Comparison of ENCODE assay signal across 17 cellular contexts in genomic region chr14:60274448-60274847, GRCh38. TPM values are rescaled to one million over a fixed set of nuclear protein-coding genes. Genes with fewer than 3 reads are reported as not detected.
A peak's percentile ranks its signal among the peaks of the same experiment; 100 is the strongest.
DNase-seq lines count a peak whose midpoint lies in the region; ATAC-seq and TF ChIP-seq lines count a peak whose summit lies in the region.
"Had no signal": no experiment of that assay in that cellular context is flagged by ENCODE, and none has a peak within 500 bp of the region (broad histone marks: within the 10 kb centered on the region; RNA-seq: fewer than 3 reads in every experiment).

No MANE protein-coding gene starts in this region.

- H3K36me3 ChIP-seq in DOHH2 (ENCODE audit: control insufficient read depth, low read length) (peaks cover 37% of the 10 kb centered on the region), Karpas-422 (ENCODE audit: insufficient read depth, low read length) (peaks cover 7% of the 10 kb centered on the region; the same call in 1 of the 2 replicates), osteoblast (ENCODE audit: insufficient read depth, low read length) (no peaks in the 10 kb centered on the region)

- peaks cover 19% of the 10 kb centered on the region for H3K36me3 Mint-ChIP-seq in dendritic cell treated with granulocyte-macrophage colony-stimulating factor and Interleukin-4, amounts not matched to agents 40 ng/mL and 50 ng/mL, for 4 days (ENCODE audit: low read depth)

- H3K27me3 ChIP-seq in DOHH2 (ENCODE audit: control insufficient read depth, low read length) (no peaks in the 10 kb centered on the region), Karpas-422 (ENCODE audit: low read length) (no peaks in the 10 kb centered on the region), osteoblast (ENCODE audit: insufficient read depth, low read length) (no peaks in the 10 kb centered on the region)

- DNase-seq in Karpas-422 (peak; percentile 55), osteoblast (ENCODE audit: insufficient read length, low spot score, missing footprints) (peak; percentile 23), substantia nigra (lab: John Stamatoyannopoulos, UW) (no peak), AG08396 (ENCODE audit: low spot score) (no peak)
- DNase-seq: EL, H7, NCI-H1105 treated with DMSO at 0.1 percent for 48 hours, NCI-H1694, NCI-H2081 treated with DMSO at 0.1 percent for 48 hours, NCI-H510A, NCI-H774, RPMI8226 had no signal

- peaks cover 11% of the 10 kb centered on the region for H3F3A ChIP-seq in DOHH2 (ENCODE audit: control insufficient read depth, insufficient read depth)

- H3K4me2 ChIP-seq in DOHH2 (ENCODE audit: low read length): peak overlapping the region; percentile 75
- H3K4me2 ChIP-seq in Karpas-422 (ENCODE audit: low read depth, low read length, poor library complexity, severe bottlenecking): peak overlapping the region; percentile 68
- H3K4me2 ChIP-seq in osteoblast (ENCODE audit: insufficient read depth, low read length): no peak overlapping the region

- H3K9me2 ChIP-seq in DOHH2 (replicated peaks; ENCODE audit: control insufficient read depth, low read length) (no peaks in the 10 kb centered on the region), Karpas-422 (replicated peaks; ENCODE audit: insufficient read depth, low read length) (no peaks in the 10 kb centered on the region)

- H3K4me1 ChIP-seq in DOHH2 (ENCODE audit: control insufficient read depth, low read length) (peaks cover 60% of the 10 kb centered on the region), Karpas-422 (ENCODE audit: low read length) (peaks cover 56% of the 10 kb centered on the region), osteoblast (ENCODE audit: insufficient read depth, low read length) (no peaks in the 10 kb centered on the region)

- no peak overlapping the region for H3K4me3 Mint-ChIP-seq in dendritic cell treated with granulocyte-macrophage colony-stimulating factor and Interleukin-4, amounts not matched to agents 40 ng/mL and 50 ng/mL, for 4 days
- H3K4me3 Mint-ChIP-seq: CD14-positive monocyte had no signal

- H3K4me1 Mint-ChIP-seq in dendritic cell treated with granulocyte-macrophage colony-stimulating factor and Interleukin-4, amounts not matched to agents 40 ng/mL and 50 ng/mL, for 4 days (ENCODE audit: low read depth): peaks cover 34% of the 10 kb centered on the region

- H2AFZ ChIP-seq in Karpas-422 (ENCODE audit: low read length) (no peak overlapping the region), osteoblast (ENCODE audit: low read length) (no peak overlapping the region)

- H3K79me2 ChIP-seq in DOHH2 (ENCODE audit: control insufficient read depth, low read length): peaks cover 99% of the 10 kb centered on the region
- H3K79me2 ChIP-seq in Karpas-422 (ENCODE audit: low read length): peaks cover 100% of the 10 kb centered on the region
- H3K79me2 ChIP-seq in osteoblast (ENCODE audit: insufficient read depth, low read length): peaks cover 91% of the 10 kb centered on the region

- H4K20me1 ChIP-seq in DOHH2 (ENCODE audit: control insufficient read depth, insufficient read depth, low read depth, low read length) (no peaks in the 10 kb centered on the region), Karpas-422 (ENCODE audit: insufficient read depth, low read depth, low read length) (no peaks in the 10 kb centered on the region), osteoblast (ENCODE audit: insufficient read depth, low read length) (peaks cover 56% of the 10 kb centered on the region)

- H3K9me3 Mint-ChIP-seq in dendritic cell treated with granulocyte-macrophage colony-stimulating factor and Interleukin-4, amounts not matched to agents 40 ng/mL and 50 ng/mL, for 4 days: no peaks in the 10 kb centered on the region

- intact Hi-C loops in dendritic cell treated with granulocyte-macrophage colony-stimulating factor and Interleukin-4, amounts not matched to agents 40 ng/mL and 50 ng/mL, for 4 days (cut with micrococcal nuclease): loop anchor here (2.0 kb wide), 1 partner anchor 14 kb away; no protein-coding TSS in a partner anchor

- H3K27ac ChIP-seq in DOHH2 (ENCODE audit: low read depth, low read length): peak overlapping the region; percentile 76
- H3K27ac ChIP-seq in Karpas-422 (ENCODE audit: low read length): peak overlapping the region; percentile 84
- no peak overlapping the region for H3K27ac ChIP-seq in osteoblast (ENCODE audit: low read depth, low read length)
- no peak overlapping the region for H3K27ac ChIP-seq in substantia nigra (ENCODE audit: low read depth, low read length, poor library complexity, severe bottlenecking)
- H3K27ac ChIP-seq: HL-60 had no signal

- H3K9ac ChIP-seq in Karpas-422 (ENCODE audit: low read length): peak overlapping the region; percentile 35

- TF ChIP-seq CTCF in DOHH2 (IDR thresholded peaks at IDR 0.05; ENCODE audit: low read depth, low read length, poor library complexity, severe bottlenecking) (no peak), osteoblast (IDR thresholded peaks at IDR 0.05; ENCODE audit: extremely low read depth, low read depth, low read length) (no peak)

- peak overlapping the region; percentile 8 for H3K27ac Mint-ChIP-seq in dendritic cell treated with granulocyte-macrophage colony-stimulating factor and Interleukin-4, amounts not matched to agents 40 ng/mL and 50 ng/mL, for 4 days

- no peak for ATAC-seq in GM19467 (IDR thresholded peaks at IDR 0.05; ENCODE audit: unreplicated experiment)

- H3K4me3 ChIP-seq in DOHH2 (ENCODE audit: low read length): peak overlapping the region; percentile 61
- peak overlapping the region; percentile 43 for H3K4me3 ChIP-seq in Karpas-422 (ENCODE audit: low read length)
- no peak overlapping the region for H3K4me3 ChIP-seq in osteoblast (ENCODE audit: insufficient read depth, low read length)

- H3K9me3 ChIP-seq in DOHH2 (ENCODE audit: control insufficient read depth, insufficient read depth, low read length) (no peaks in the 10 kb centered on the region), Karpas-422 (ENCODE audit: low read length) (no peaks in the 10 kb centered on the region), osteoblast (ENCODE audit: low read depth, low read length) (no peaks in the 10 kb centered on the region)

- H3K27me3 Mint-ChIP-seq in dendritic cell treated with granulocyte-macrophage colony-stimulating factor and Interleukin-4, amounts not matched to agents 40 ng/mL and 50 ng/mL, for 4 days: no peaks in the 10 kb centered on the region

RNA-seq across cellular contexts. Expression of gene PPM1A, which starts 25.4 kb away (rescaled TPM):
- total RNA-seq in Karpas-422 (2014; rRNA removed; shearing (Covaris generic); ENCODE audit: low replicate concordance): 64.1 and 65.1 TPM in 2 replicates
- 36.6 and 36.8 TPM in 2 replicates for total RNA-seq in osteoblast

Comparison
In these comparisons a context has a peak if more than half of its experiments do, and no peak if none do; other contexts are left out.
1. H3K27ac ChIP-seq: peak in DOHH2 (single experiment) and Karpas-422 (single experiment); none in osteoblast (single experiment) and substantia nigra (single experiment).
2. DNase-seq: peak in Karpas-422 (single experiment) and osteoblast (single experiment); none in substantia nigra (0 of 49) and AG08396 (single experiment).